In the genomic region with DNA sequence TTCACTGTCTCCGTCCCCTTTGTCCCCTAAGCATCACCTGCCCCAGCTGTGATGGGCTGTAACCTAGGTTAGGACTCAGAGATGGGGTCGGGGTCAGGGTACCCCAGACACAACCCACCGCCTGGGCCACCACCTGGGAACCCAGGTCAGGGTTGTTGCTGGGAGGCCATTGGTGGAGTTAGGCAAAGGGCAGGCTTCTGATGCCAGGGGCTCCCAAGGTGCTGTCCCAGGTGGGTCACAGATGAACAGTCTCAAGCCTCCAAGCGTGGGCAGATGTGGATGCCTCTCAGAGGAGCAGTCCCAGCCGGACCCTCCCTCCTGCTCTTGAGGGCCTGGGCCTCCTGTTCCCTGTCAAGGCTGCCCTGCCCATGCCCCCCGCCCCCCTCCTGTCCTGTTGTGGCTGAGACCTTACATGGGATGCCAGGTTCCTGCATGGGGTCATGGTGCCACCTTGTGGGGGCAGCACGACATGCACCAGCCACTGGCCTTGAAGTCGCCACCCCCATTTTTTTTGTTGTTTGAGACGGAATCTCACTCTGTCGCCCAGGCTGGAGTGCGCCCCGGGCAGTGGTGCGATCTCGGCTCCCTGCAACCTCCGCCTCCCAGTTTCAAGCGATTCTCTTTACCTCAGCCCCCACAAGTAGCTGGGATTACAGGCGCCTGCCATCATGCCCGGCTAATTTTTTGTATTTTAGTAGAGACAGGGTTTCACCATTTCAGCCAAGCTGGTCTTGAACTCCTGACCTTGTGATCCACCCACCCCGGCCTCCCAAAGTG, we compare ENCODE assay signal across 8 cellular contexts. TPM values are rescaled to one million over a fixed set of nuclear protein-coding genes. Genes with fewer than 3 reads are reported as not detected.
DNase-seq lines count a peak whose midpoint lies in the region; ATAC-seq and TF ChIP-seq lines count a peak whose summit lies in the region.

No MANE protein-coding gene starts in this region.

- peak overlapping the region; percentile 20 for H3K27ac Mint-ChIP-seq in memory B cell
- peak overlapping the region; percentile 14 for H3K27ac Mint-ChIP-seq in stimulated activated naive B cell treated with anti-CD40 and anti-IgM and Interleukin-4, amounts not matched to agents 10 μg/mL and 1 μg/mL and 100 μg/mL, for 72 hours

- DNase-seq in GM12864 (ENCODE audit: low read depth) (no peak), NB4 (ENCODE audit: low read depth) (peak; percentile 74), dermis microvascular lymphatic vessel endothelial cell (ENCODE audit: low read depth in 2 of 2) (peak; percentile 29 to 53), memory B cell (ENCODE audit: low spot score in 2 of 2) (peak; percentile 65 to 72)
- DNase-seq in activated CD4-positive, alpha-beta T cell treated with anti-CD3 and anti-CD28 coated beads for 48 hours: peak; percentile 74
- DNase-seq in stimulated activated naive B cell treated with anti-CD40 and anti-IgM and Interleukin-4, amounts not matched to agents 10 μg/mL and 1 μg/mL and 100 μg/mL, for 72 hours: no peak

- no peaks in the 10 kb centered on the region for H3K9me3 Mint-ChIP-seq in memory B cell
- no peaks in the 10 kb centered on the region for H3K9me3 Mint-ChIP-seq in stimulated activated naive B cell treated with anti-CD40 and anti-IgM and Interleukin-4, amounts not matched to agents 10 μg/mL and 1 μg/mL and 100 μg/mL, for 72 hours

- H3K36me3 Mint-ChIP-seq in memory B cell: peaks cover 5% of the 10 kb centered on the region
- H3K36me3 Mint-ChIP-seq in stimulated activated naive B cell treated with anti-CD40 and anti-IgM and Interleukin-4, amounts not matched to agents 10 μg/mL and 1 μg/mL and 100 μg/mL, for 72 hours: peaks cover 34 to 56% of the 10 kb centered on the region in 2 donors

- H3K4me3 ChIP-seq in GM12864 (ENCODE audit: low read depth, low read length) (no peak overlapping the region), NB4 (ENCODE audit: low read depth, low read length) (no peak overlapping the region)

- ATAC-seq in memory B cell (ENCODE audit: low read depth) (peak; percentile 91), GM19463 (IDR thresholded peaks at IDR 0.05; ENCODE audit: unreplicated experiment) (no peak), HG03139 (IDR thresholded peaks at IDR 0.05; ENCODE audit: unreplicated experiment) (no peak)
- peak; percentile 70 to 72 for ATAC-seq in stimulated activated naive B cell treated with anti-CD40 and anti-IgM and Interleukin-4, amounts not matched to agents 10 μg/mL and 1 μg/mL and 100 μg/mL, for 72 hours (replicated peaks)

- H3K4me3 Mint-ChIP-seq in memory B cell: no peak overlapping the region
- peak overlapping the region in 1 of 2 donors; percentile 41 for H3K4me3 Mint-ChIP-seq in stimulated activated naive B cell treated with anti-CD40 and anti-IgM and Interleukin-4, amounts not matched to agents 10 μg/mL and 1 μg/mL and 100 μg/mL, for 72 hours

- no peaks in the 10 kb centered on the region for H3K4me1 Mint-ChIP-seq in memory B cell
- H3K4me1 Mint-ChIP-seq in stimulated activated naive B cell treated with anti-CD40 and anti-IgM and Interleukin-4, amounts not matched to agents 10 μg/mL and 1 μg/mL and 100 μg/mL, for 72 hours: peaks cover 2 to 15% of the 10 kb centered on the region in 2 donors

- peak; percentile 18 for TF ChIP-seq POLR2A in NB4 (IDR thresholded peaks at IDR 0.05; ENCODE audit: extremely low read depth, insufficient read length)

- TF ChIP-seq CTCF in GM12864 (IDR thresholded peaks at IDR 0.05; ENCODE audit: low read depth, low read length, missing control alignments): peak; percentile 74
- peak; percentile 61 for TF ChIP-seq CTCF in NB4 (IDR thresholded peaks at IDR 0.05; ENCODE audit: low read depth, low read length)

- H3K27me3 Mint-ChIP-seq in memory B cell: no peaks in the 10 kb centered on the region
- H3K27me3 Mint-ChIP-seq in stimulated activated naive B cell treated with anti-CD40 and anti-IgM and Interleukin-4, amounts not matched to agents 10 μg/mL and 1 μg/mL and 100 μg/mL, for 72 hours: no peaks in the 10 kb centered on the region

RNA-seq across cellular contexts. Expression of a gene that starts 12.1 kb away (rescaled TPM):
- total RNA-seq in dermis microvascular lymphatic vessel endothelial cell: 19.3 and 32.4 TPM in 2 replicates

RNA-seq across cellular contexts. Expression of a gene that starts 17.9 kb away (rescaled TPM):
- total RNA-seq in dermis microvascular lymphatic vessel endothelial cell: 112 and 113 TPM in 2 replicates

RNA-seq across cellular contexts. Expression of a gene that starts 24.7 kb away (rescaled TPM):
- under 0.01 and 0.13 TPM in 2 replicates for total RNA-seq in dermis microvascular lymphatic vessel endothelial cell

RNA-seq across cellular contexts. Expression of a gene that starts 32.9 kb away (rescaled TPM):
- 4.0 and 7.7 TPM in 2 replicates for total RNA-seq in dermis microvascular lymphatic vessel endothelial cell

RNA-seq across cellular contexts. Expression of a gene that starts 39.8 kb away (rescaled TPM):
- total RNA-seq in dermis microvascular lymphatic vessel endothelial cell: 4.5 and 4.9 TPM in 2 replicates

Comparison
In these comparisons a context has a peak if more than half of its experiments do, and no peak if none do; other contexts are left out.
1. DNase-seq: peak in NB4 (single experiment), activated CD4-positive, alpha-beta T cell treated with anti-CD3 and anti-CD28 coated beads for 48 hours (single experiment), dermis microvascular lymphatic vessel endothelial cell (2 of 2) and memory B cell (2 of 2); none in GM12864 (single experiment) and stimulated activated naive B cell treated with anti-CD40 and anti-IgM and Interleukin-4, amounts not matched to agents 10 μg/mL and 1 μg/mL and 100 μg/mL, for 72 hours (single experiment).
2. ATAC-seq: peak in memory B cell (single experiment) and stimulated activated naive B cell treated with anti-CD40 and anti-IgM and Interleukin-4, amounts not matched to agents 10 μg/mL and 1 μg/mL and 100 μg/mL, for 72 hours (2 of 2); none in GM19463 (single experiment) and HG03139 (single experiment).